ENCODE assay signal across 7 cellular contexts in the genomic region with DNA sequence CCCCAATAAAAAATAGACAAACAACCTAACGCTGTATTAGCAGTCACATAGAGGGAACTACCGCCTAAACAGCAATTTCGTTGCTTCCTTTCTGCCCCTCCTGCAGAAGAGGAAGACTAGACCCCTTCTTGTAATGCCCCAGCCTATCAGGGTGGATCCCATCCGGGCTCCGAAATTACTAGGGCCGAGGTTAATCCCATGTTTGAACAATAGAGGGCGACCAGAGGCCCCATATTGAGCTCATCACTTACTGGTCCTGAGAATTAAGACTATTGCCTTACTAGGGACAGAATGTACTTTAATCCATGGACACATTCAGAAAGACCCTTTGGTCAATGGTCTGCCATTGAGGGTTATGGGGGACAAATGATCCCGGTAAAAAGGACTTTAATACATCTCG. TPM values are rescaled to one million over a fixed set of nuclear protein-coding genes. Genes with fewer than 3 reads are reported as not detected.
DNase-seq lines count a peak whose midpoint lies in the region; ATAC-seq and TF ChIP-seq lines count a peak whose summit lies in the region.

No MANE protein-coding gene starts in this region.

- no peaks in the 10 kb centered on the region for H3K36me3 Mint-ChIP-seq in activated naive CD8-positive, alpha-beta T cell treated with anti-CD3 and anti-CD28 coated beads, Interleukin-2, amount 50 U/mL, for 24 hours (ENCODE audit: low read depth)

- no peaks in the 10 kb centered on the region for H3K36me3 ChIP-seq in SJSA1
- H3K36me3 ChIP-seq in heart right ventricle, result no peaks in the 10 kb centered on the region
- H3K36me3 ChIP-seq in gastrocnemius medialis, result no peaks in the 10 kb centered on the region

- H3K4me1 Mint-ChIP-seq in activated naive CD8-positive, alpha-beta T cell treated with anti-CD3 and anti-CD28 coated beads, Interleukin-2, amount 50 U/mL, for 24 hours, result no peaks in the 10 kb centered on the region

- no peak overlapping the region for H3K27ac Mint-ChIP-seq in activated naive CD8-positive, alpha-beta T cell treated with anti-CD3 and anti-CD28 coated beads, Interleukin-2, amount 50 U/mL, for 24 hours

- intact Hi-C loops in heart right ventricle (cut with DNase I), result loop anchor here in 5 of 10 donors (5.0 to 10.0 kb wide), 2 partner anchors 409 to 412 kb away; no protein-coding TSS in a partner anchor
- intact Hi-C loops in gastrocnemius medialis (cut with DNase I; ENCODE audit: low total_unique reads), result no loop called here

- 10 to 12% methylated on average over 9 of the region's 9 CpGs for WGBS in heart right ventricle, 2 donors

- H3K27ac ChIP-seq in SJSA1 (no peak overlapping the region), heart right ventricle (no peak overlapping the region), gastrocnemius medialis (no peak overlapping the region)

- H3K4me3 ChIP-seq in SJSA1 (no peak overlapping the region), heart right ventricle (no peak overlapping the region), gastrocnemius medialis (no peak overlapping the region)

- ATAC-seq in HG03354 (IDR thresholded peaks at IDR 0.05; ENCODE audit: poor library complexity, severe bottlenecking, unreplicated experiment), result peak; percentile 74
- peak; percentile 63 for ATAC-seq in activated naive CD8-positive, alpha-beta T cell treated with anti-CD3 and anti-CD28 coated beads, Interleukin-2, amount 50 U/mL, for 24 hours
- peak in 6 of 8 donors; percentile 55 to 75 (median 71) for ATAC-seq in heart right ventricle
- ATAC-seq in gastrocnemius medialis, result no peak
- ATAC-seq in HG03520 (IDR thresholded peaks at IDR 0.05; ENCODE audit: unreplicated experiment), result no peak

- TF ChIP-seq CTCF in GM10266 (IDR thresholded peaks at IDR 0.05; ENCODE audit: control insufficient read depth, insufficient read depth, low read depth, missing control alignments) (peak; percentile 38), heart right ventricle (IDR thresholded peaks at IDR 0.05) (peak; percentile 36 to 68 (median 59)), gastrocnemius medialis (IDR thresholded peaks at IDR 0.05 in 4 of 5, conservative IDR thresholded peaks at IDR 0.05 in 1 of 5) (peak in 3 of 5 experiments; percentile 31 to 42 (median 34))

- H3K27me3 ChIP-seq in SJSA1 (replicated peaks) (no peaks in the 10 kb centered on the region), heart right ventricle (peaks cover 0 to 5% (median 0%) of the 10 kb centered on the region in 7 donors), gastrocnemius medialis (no peaks in the 10 kb centered on the region)

- DNase-seq in GM10266 (ENCODE audit: extremely low spot score) (peak; percentile 46), SJSA1 (ENCODE audit: low read depth in 1 of 2, low spot score in 2 of 2) (peak; percentile 21 to 36), heart right ventricle (peak in 1 of 2 donors; percentile 25), gastrocnemius medialis (peak in 1 of 2 donors; percentile 13)
- peak; percentile 35 for DNase-seq in activated naive CD8-positive, alpha-beta T cell treated with anti-CD3 and anti-CD28 coated beads, Interleukin-2, amount 50 U/mL, for 24 hours

- no peak overlapping the region for H3K4me3 Mint-ChIP-seq in activated naive CD8-positive, alpha-beta T cell treated with anti-CD3 and anti-CD28 coated beads, Interleukin-2, amount 50 U/mL, for 24 hours

- H3K4me1 ChIP-seq in SJSA1 (replicated peaks) (no peaks in the 10 kb centered on the region), heart right ventricle (no peaks in the 10 kb centered on the region), gastrocnemius medialis (no peaks in the 10 kb centered on the region)

- in situ Hi-C loops in gastrocnemius medialis (cut with MboI; ENCODE audit: low sequenced_read_pairs in 4 of 4), result loop anchor here in 1 of 4 donors (25.0 kb wide), 1 partner anchor 404 kb away; the partner anchor contains the start of gene FTSJ1

- H3K9me3 ChIP-seq in SJSA1 (replicated peaks), result no peaks in the 10 kb centered on the region
- H3K9me3 ChIP-seq in heart right ventricle, result no peaks in the 10 kb centered on the region
- H3K9me3 ChIP-seq in gastrocnemius medialis, result no peaks in the 10 kb centered on the region

- TF ChIP-seq POLR2A in gastrocnemius medialis (IDR thresholded peaks at IDR 0.05), result no peak

- no peaks in the 10 kb centered on the region for H3K27me3 Mint-ChIP-seq in activated naive CD8-positive, alpha-beta T cell treated with anti-CD3 and anti-CD28 coated beads, Interleukin-2, amount 50 U/mL, for 24 hours

- no peaks in the 10 kb centered on the region for H3K9me3 Mint-ChIP-seq in activated naive CD8-positive, alpha-beta T cell treated with anti-CD3 and anti-CD28 coated beads, Interleukin-2, amount 50 U/mL, for 24 hours

RNA-seq across cellular contexts. Expression of gene ZNF630, which starts 11.8 kb away (rescaled TPM):
- total RNA-seq in SJSA1 (2014; rRNA removed; shearing (Covaris generic)), result 0.47 and 0.58 TPM in 2 replicates
- total RNA-seq in heart right ventricle, result 1 to 10 TPM; 1.3 to 3.5 (median 2.6) TPM
- 1 to 10 TPM in 1 of 2 donors, under 1 TPM in 1; 0.96 to 2.5 TPM for polyA plus RNA-seq in heart right ventricle
- under 1 TPM; 0.18 to 0.82 (median 0.59) TPM for total RNA-seq in gastrocnemius medialis

RNA-seq across cellular contexts. Expression of gene SPACA5B, which starts 47.2 kb away (rescaled TPM):
- total RNA-seq in SJSA1 (2014; rRNA removed; shearing (Covaris generic)), result not detected in 2 replicates
- total RNA-seq in heart right ventricle, result not detected
- polyA plus RNA-seq in heart right ventricle, result not detected
- total RNA-seq in gastrocnemius medialis, result not detected

Comparison
In these comparisons a context has a peak if more than half of its experiments do, and no peak if none do; other contexts are left out.
1. ATAC-seq: peak in HG03354 (single experiment), activated naive CD8-positive, alpha-beta T cell treated with anti-CD3 and anti-CD28 coated beads, Interleukin-2, amount 50 U/mL, for 24 hours (single experiment) and heart right ventricle (6 of 8); none in gastrocnemius medialis (0 of 2) and HG03520 (single experiment).
2. Peak in every context shown above with its lines, with median percentiles within 50 percentile points of each other: CTCF ChIP-seq.